In genomic region chr12:98997899-98998298, GRCh38 we compare ENCODE assay signal across 1 cellular context.
TF ChIP-seq lines count a peak whose summit lies in the region.

No MANE protein-coding gene starts in this region.

TF ChIP-seq in GM12878, 131 proteins besides CTCF, POLR2A, EP300 and RAD21 (continued from another document):
- TF ChIP-seq ZNF592 (IDR thresholded peaks at IDR 0.05) (0 out of 2 replicates have a peak, but pooled peaks have one; percentile 24), IKZF2 (IDR thresholded peaks at IDR 0.05) (no peak)
